In genomic region chr3:146513386-146514051, GRCh38 we compare ENCODE assay signal across 16 cellular contexts. TPM values are rescaled to one million over a fixed set of nuclear protein-coding genes. Genes with fewer than 3 reads are reported as not detected.
DNase-seq lines count a peak whose midpoint lies in the region; ATAC-seq and TF ChIP-seq lines count a peak whose summit lies in the region.
"Had no signal": no experiment of that assay in that cellular context is flagged by ENCODE, and none has a peak within 500 bp of the region (broad histone marks: within the 10 kb centered on the region; RNA-seq: fewer than 3 reads in every experiment).

No MANE protein-coding gene starts in this region.

- ATAC-seq in right cardiac atrium = no peak
- ATAC-seq: HCT116; stimulated activated naive CD8-positive, alpha-beta T cell treated with anti-CD3 and anti-CD28 coated beads, Interleukin-15, Interleukin-2, amounts not matched to agents 100 U/mL and 50 U/mL, for 24 hours had no signal

- H3K36me3 ChIP-seq in KMS-11 (ENCODE audit: insufficient read depth) = no peaks in the 10 kb centered on the region

- no peak overlapping the region for H3K9ac ChIP-seq in KMS-11

- 0 out of 2 replicates have a peak overlapping the region, but pooled peaks have one; percentile 6 for H3K4me2 ChIP-seq in KMS-11

- H3K4me3 ChIP-seq in KMS-11 (IDR thresholded peaks at IDR 0.05; ENCODE audit: insufficient read depth, low read depth, low read length) (no peak overlapping the region), right cardiac atrium (ENCODE audit: low read length) (no peak overlapping the region)
- H3K4me3 ChIP-seq: lung had no signal

- intact Hi-C loops in right cardiac atrium (cut with DNase I) = no loop called here

- H3K4me1 ChIP-seq in KMS-11 (ENCODE audit: low read depth, poor library complexity, severe bottlenecking) (peaks cover 30% of the 10 kb centered on the region), right cardiac atrium (ENCODE audit: control insufficient read depth, insufficient read depth, low read length) (peaks cover 2% of the 10 kb centered on the region)

- no peak overlapping the region for H3K4me3 Mint-ChIP-seq in nephron

- CTCF ChIA-PET in HEK293T (lab: Yijun Ruan, JAX) = no interaction called here

- POLR2A ChIA-PET in HEK293T (lab: Yijun Ruan, JAX) = no interaction called here

- no peaks in the 10 kb centered on the region for H3K27me3 Mint-ChIP-seq in nephron (ENCODE audit: low read depth)

- H4K20me1 ChIP-seq in KMS-11 (ENCODE audit: insufficient read depth) = no peaks in the 10 kb centered on the region

- H2AFZ ChIP-seq in KMS-11 (ENCODE audit: low read depth) = no peak overlapping the region

- H3K79me2 ChIP-seq in KMS-11 (ENCODE audit: insufficient read depth, low read depth) = no peaks in the 10 kb centered on the region

- DNase-seq in DMS 273 (lab: John Stamatoyannopoulos, UW; ENCODE audit: unreplicated experiment) (peak; percentile 19), DMS 273 treated with DMSO at 0.1 percent for 48 hours (lab: John Stamatoyannopoulos, UW) (no peak), astrocyte of the hippocampus (ENCODE audit: low read depth, low spot score) (peak; percentile 66), right cardiac atrium (no peak), NK-92 (lab: John Stamatoyannopoulos, UW; ENCODE audit: unreplicated experiment) (no peak), HEK293T (ENCODE audit: extremely low spot score) (no peak)
- DNase-seq: COR-L47; stimulated activated naive CD8-positive, alpha-beta T cell treated with anti-CD3 and anti-CD28 coated beads, Interleukin-15, Interleukin-2, amounts not matched to agents 100 U/mL and 50 U/mL, for 24 hours had no signal

- no peaks in the 10 kb centered on the region for H3K9me3 ChIP-seq in right cardiac atrium (ENCODE audit: control insufficient read depth, low read length)

- H3K9me3 Mint-ChIP-seq in nephron = no peaks in the 10 kb centered on the region

- H3K27me3 ChIP-seq in KMS-11 (ENCODE audit: insufficient read depth, low read depth) = no peaks in the 10 kb centered on the region
- no peaks in the 10 kb centered on the region for H3K27me3 ChIP-seq in right cardiac atrium (ENCODE audit: control insufficient read depth, insufficient read depth)

- TF ChIP-seq CTCF in KMS-11 (conservative IDR thresholded peaks at IDR 0.05; ENCODE audit: low read depth, low read length) (no peak), nephron (IDR thresholded peaks at IDR 0.05; ENCODE audit: unreplicated experiment in 3 of 3) (no peak)

- H3K27ac ChIP-seq in KMS-11 (no peak overlapping the region), right cardiac atrium (ENCODE audit: low read length) (no peak overlapping the region)
- H3K27ac ChIP-seq: 22Rv1 had no signal

- peaks cover 5% of the 10 kb centered on the region for H3K4me1 Mint-ChIP-seq in nephron

- H3K27ac Mint-ChIP-seq in nephron = peak overlapping the region; percentile 45 to 94 (median 86)

- WGBS in right cardiac atrium = 91% methylated on average over 2 of the region's 2 CpGs

- H3K36me3 Mint-ChIP-seq in nephron (ENCODE audit: low read depth) = no peaks in the 10 kb centered on the region

TF ChIP-seq in HEK293T, 16 proteins besides CTCF, POLR2A, EP300 and RAD21:
- no peak for TF ChIP-seq ELF4 (IDR thresholded peaks at IDR 0.05)
- no peak for TF ChIP-seq PKNOX1 (IDR thresholded peaks at IDR 0.05)
- TF ChIP-seq SUZ12 (IDR thresholded peaks at IDR 0.05) = no peak
- TF ChIP-seq BHLHE40 (IDR thresholded peaks at IDR 0.05; ENCODE audit: borderline replicate concordance) = no peak
- no peak for TF ChIP-seq NFRKB (IDR thresholded peaks at IDR 0.05)

RNA-seq across cellular contexts. Expression of gene PLSCR1, which starts 30.9 kb away (rescaled TPM):
- 10 to 100 TPM; 29.2 to 66.9 (median 32.8) TPM for total RNA-seq in right cardiac atrium
- polyA plus RNA-seq in right cardiac atrium = 20.8 TPM

RNA-seq across cellular contexts. Expression of gene PLSCR2, which starts 44.2 kb away (rescaled TPM):
- under 1 TPM in 1 of 4 donors, not detected in 3; 0.23 TPM for total RNA-seq in right cardiac atrium
- not detected for polyA plus RNA-seq in right cardiac atrium
- total RNA-seq: activated CD8-positive, alpha-beta memory T cell treated with anti-CD3 and anti-CD28 coated beads for 36 hours; cerebellum; lung; skeletal muscle tissue had no signal

Comparison
In these comparisons a context has a peak if more than half of its experiments do, and no peak if none do; other contexts are left out.
1. DNase-seq: peak in DMS 273 (single experiment) and astrocyte of the hippocampus (single experiment); none in DMS 273 treated with DMSO at 0.1 percent for 48 hours (single experiment), right cardiac atrium (0 of 3), NK-92 (single experiment) and HEK293T (single experiment).